ENCODE assay signal across 9 cellular contexts in the genomic region with DNA sequence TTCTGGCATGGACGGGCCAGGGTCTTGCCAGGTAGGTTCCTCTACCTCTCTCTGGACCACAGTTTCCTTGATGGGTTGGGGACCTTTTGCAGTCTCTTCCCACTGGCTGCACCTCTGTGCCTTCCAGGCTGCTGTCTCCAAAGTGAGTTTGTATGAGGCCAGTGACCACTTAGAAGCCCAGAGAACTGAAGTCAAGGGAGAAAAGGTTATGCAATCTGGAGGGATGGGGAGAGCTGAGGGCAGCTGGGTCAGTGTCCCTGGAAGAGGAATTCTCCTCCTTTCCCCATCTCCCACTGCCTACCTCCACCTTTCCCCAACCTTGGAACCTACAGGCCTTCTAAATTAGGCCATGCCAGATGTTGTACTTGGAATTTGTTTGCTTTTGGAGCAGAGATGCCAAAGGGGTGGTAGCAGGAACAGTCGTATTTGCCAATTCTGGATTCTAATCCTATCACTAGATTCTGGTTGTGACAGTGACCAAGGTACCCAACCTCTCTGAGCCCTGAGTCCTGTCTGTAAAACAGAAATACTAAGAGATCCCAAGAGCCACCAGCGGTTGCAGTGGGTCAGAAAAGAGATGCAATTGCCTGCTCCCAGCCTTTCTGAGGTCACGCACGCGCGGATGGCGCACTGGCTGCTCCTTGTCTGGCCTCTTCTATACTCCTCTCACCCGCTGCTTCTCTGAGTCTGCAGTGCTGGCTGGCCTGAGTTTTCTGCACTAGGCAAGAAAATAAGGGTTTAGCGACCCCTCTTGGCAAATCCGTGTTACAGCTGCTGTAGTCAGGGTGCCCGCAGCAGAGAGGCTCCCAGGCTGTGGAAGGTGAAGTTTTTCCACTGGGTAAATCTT. TPM values are rescaled to one million over a fixed set of nuclear protein-coding genes. Genes with fewer than 3 reads are reported as not detected.
DNase-seq lines count a peak whose midpoint lies in the region; TF ChIP-seq lines count a peak whose summit lies in the region.
"Had no signal": no experiment of that assay in that cellular context is flagged by ENCODE, and none has a peak within 500 bp of the region (broad histone marks: within the 10 kb centered on the region; RNA-seq: fewer than 3 reads in every experiment).

No MANE protein-coding gene starts in this region.

- H3K4ac ChIP-seq in H9 (ENCODE audit: low read depth, low read length), result no peak overlapping the region

- no peak overlapping the region for H3T11ph ChIP-seq in H9 (ENCODE audit: low read length)

- peak overlapping the region; percentile 49 for H2BK20ac ChIP-seq in H9 (ENCODE audit: low read depth, low read length, poor library complexity, severe bottlenecking)

- no peak overlapping the region for H2BK15ac ChIP-seq in H9 (ENCODE audit: low read depth, low read length)

- H3K9me3 ChIP-seq in H9 (ENCODE audit: control insufficient read depth, low read depth, low read length), result no peaks in the 10 kb centered on the region
- H3K9me3 ChIP-seq in SJSA1 (replicated peaks), result peaks cover 3% of the 10 kb centered on the region; the same call in 1 of the 2 replicates

- H4K20me1 ChIP-seq in H9 (ENCODE audit: control insufficient read depth, insufficient read depth, insufficient read length), result no peaks in the 10 kb centered on the region

- no peaks in the 10 kb centered on the region for H3K27me3 ChIP-seq in H9 (ENCODE audit: insufficient read depth, low read length)
- H3K27me3 ChIP-seq in SJSA1 (replicated peaks), result no peaks in the 10 kb centered on the region

- H3K36me3 Mint-ChIP-seq in H9 (ENCODE audit: insufficient read depth in 1 of 3, low read depth in 3 of 3), result peaks cover 0 to 3% (median 0%) of the 10 kb centered on the region in 3 experiments; a peak in 1 of 7 replicates

- H3K23me2 ChIP-seq in H9 (ENCODE audit: insufficient read length, low read depth, low read length, poor library complexity, severe bottlenecking), result no peaks in the 10 kb centered on the region

- H3K4me1 ChIP-seq in H9 (ENCODE audit: insufficient read depth, low read length), result no peaks in the 10 kb centered on the region
- H3K4me1 ChIP-seq in SJSA1 (replicated peaks), result peaks cover 22% of the 10 kb centered on the region

- H4K5ac ChIP-seq in H9 (ENCODE audit: insufficient read length, low read depth, low read length), result no peak overlapping the region

- H3K23ac ChIP-seq in H9 (ENCODE audit: insufficient read length, low read depth, low read length), result no peak overlapping the region

- H3K4me3 Mint-ChIP-seq in H9, result no peak overlapping the region

- no peak overlapping the region for H2BK120ac ChIP-seq in H9 (ENCODE audit: low read depth, low read length, poor library complexity, severe bottlenecking)

- H3K27ac ChIP-seq in H9 (ENCODE audit: insufficient read length, low read depth, low read length), result no peak overlapping the region
- H3K27ac ChIP-seq in SJSA1, result no peak overlapping the region

- no peak overlapping the region for H2AK5ac ChIP-seq in H9 (ENCODE audit: insufficient read length, low read length)

- no peak overlapping the region for H4K91ac ChIP-seq in H9 (ENCODE audit: insufficient read length, low read depth, low read length)

- H2BK12ac ChIP-seq in H9 (ENCODE audit: insufficient read length, low read depth, low read length), result no peak overlapping the region

- peaks cover 6 to 7% of the 10 kb centered on the region in 2 experiments; a peak in 4 of 5 replicates for H3K9me3 Mint-ChIP-seq in H9

- H3K56ac ChIP-seq in H9 (ENCODE audit: insufficient read length, low read depth, low read length), result no peak overlapping the region

- H2BK5ac ChIP-seq in H9 (ENCODE audit: insufficient read length, low read length), result no peak overlapping the region

- H3K36me3 ChIP-seq in SJSA1, result no peaks in the 10 kb centered on the region

- H3K79me1 ChIP-seq in H9 (ENCODE audit: insufficient read depth, low read depth, low read length, poor library complexity, severe bottlenecking), result no peaks in the 10 kb centered on the region

- WGBS in H9 (ENCODE audit: extremely low coverage, insufficient read length, low lambda C conversion rate), result no CpG with 5 or more reads among the region's 12 CpGs

- TF ChIP-seq CTCF in H9 (conservative IDR thresholded peaks at IDR 0.05), result peak; percentile 91
- peak; percentile 95 for TF ChIP-seq CTCF in choroid plexus epithelial cell (conservative IDR thresholded peaks at IDR 0.05; ENCODE audit: low read depth, low read length)

- H3K18ac ChIP-seq in H9 (ENCODE audit: insufficient read length, low read depth, low read length), result no peak overlapping the region

- H3K79me2 ChIP-seq in H9 (ENCODE audit: insufficient read depth, low read length), result no peaks in the 10 kb centered on the region

- H2AFZ ChIP-seq in H9 (ENCODE audit: low read length), result no peak overlapping the region

- no peak overlapping the region for H3K14ac ChIP-seq in H9 (ENCODE audit: insufficient read depth, low read length)

- H3K4me2 ChIP-seq in H9 (ENCODE audit: insufficient read depth, insufficient read length, low read length), result no peak overlapping the region

- no peak overlapping the region for H3K9ac ChIP-seq in H9 (ENCODE audit: extremely low read depth, insufficient read length, low read length)

- H3K4me1 Mint-ChIP-seq in H9, result peaks cover 3 to 10% of the 10 kb centered on the region in 2 experiments; a peak in 3 of 4 replicates

- H3K27ac Mint-ChIP-seq in H9, result no peak overlapping the region

- H4K8ac ChIP-seq in H9 (replicated peaks; ENCODE audit: insufficient read length, low read depth, low read length), result no peak overlapping the region

- peaks cover 12% of the 10 kb centered on the region for H3K27me3 Mint-ChIP-seq in H9 (ENCODE audit: low read depth)

- H3K4me3 ChIP-seq in SJSA1, result no peak overlapping the region
- no peak overlapping the region for H3K4me3 ChIP-seq in choroid plexus epithelial cell (ENCODE audit: low read depth, low read length)

- DNase-seq in G401 (ENCODE audit: low spot score) (peak; percentile 90), H9 (peak; percentile 87), NCI-H1092 treated with DMSO at 0.1 percent for 48 hours (lab: John Stamatoyannopoulos, UW) (peak; percentile 89), SJSA1 (ENCODE audit: low read depth in 1 of 2, low spot score in 2 of 2) (peak; percentile 89 to 93), choroid plexus epithelial cell (ENCODE audit: low read depth) (peak; percentile 95), kidney glomerular epithelial cell (lab: John Stamatoyannopoulos, UW) (peak; percentile 86), GF-D8 (lab: John Stamatoyannopoulos, UW) (no peak)
- peak; percentile 14 to 30 for DNase-seq in stimulated activated CD4-positive, alpha-beta T cell treated with anti-CD3 and anti-CD28 coated beads, Interleukin-2, amount 100 ng/mL, for 48 hours

- in situ Hi-C loops in G401 (cut with HindIII; ENCODE audit: low sequenced_read_pairs), result no loop called here

RNA-seq across cellular contexts. Expression of a gene that starts 10.7 kb away (rescaled TPM):
- total RNA-seq in G401 (2014; rRNA removed; shearing (Covaris generic)), result not detected in 2 replicates
- not detected in 2 replicates for total RNA-seq in H9 (2021)
- total RNA-seq in SJSA1 (2014; rRNA removed; shearing (Covaris generic)), result 0.41 and 0.58 TPM in 2 replicates
- total RNA-seq: urinary bladder had no signal

RNA-seq across cellular contexts. Expression of a gene that starts 29.0 kb away (rescaled TPM):
- total RNA-seq in G401 (2014; rRNA removed; shearing (Covaris generic)), result not detected in 2 replicates
- 7.5 and 9.1 TPM in 2 replicates for total RNA-seq in H9 (2021)
- total RNA-seq in SJSA1 (2014; rRNA removed; shearing (Covaris generic)), result 1.9 and 5.3 TPM in 2 replicates

RNA-seq across cellular contexts. Expression of a gene that starts 58.4 kb away (rescaled TPM):
- total RNA-seq in G401 (2014; rRNA removed; shearing (Covaris generic)), result 66.8 and 74.9 TPM in 2 replicates
- total RNA-seq in H9 (2021), result 42.9 and 45.9 TPM in 2 replicates
- total RNA-seq in SJSA1 (2014; rRNA removed; shearing (Covaris generic)), result 168 and 202 TPM in 2 replicates
